Comparison of ENCODE assay signal across 7 cellular contexts in genomic region chr6:149938571-149939462, GRCh38. TPM values are rescaled to one million over a fixed set of nuclear protein-coding genes. Genes with fewer than 3 reads are reported as not detected.
DNase-seq lines count a peak whose midpoint lies in the region; ATAC-seq, FAIRE-seq and TF ChIP-seq lines count a peak whose summit lies in the region.

No MANE protein-coding gene starts in this region.

- H3K9me1 ChIP-seq in keratinocyte (ENCODE audit: control insufficient read depth, extremely low read depth, insufficient read depth, low read length): no peaks in the 10 kb centered on the region

- peak; percentile 66 for ATAC-seq in GM18505 (IDR thresholded peaks at IDR 0.05; ENCODE audit: unreplicated experiment)
- no peak; the same call in 1 of the 3 replicates for ATAC-seq in GM23338
- ATAC-seq in activated naive CD4-positive, alpha-beta T cell treated with anti-CD3 and anti-CD28 coated beads, Interleukin-2, amount 50 U/mL, for 72 hours: peak; percentile 34 to 63

- H3K4me1 Mint-ChIP-seq in GM23338: peaks cover 11% of the 10 kb centered on the region
- peaks cover 44% of the 10 kb centered on the region for H3K4me1 Mint-ChIP-seq in stimulated activated naive CD8-positive, alpha-beta T cell treated with anti-CD3 and anti-CD28 coated beads, Interleukin-15, Interleukin-2, amounts not matched to agents 100 ng/mL and 50 ng/mL, for 24 hours (ENCODE audit: low read depth)

- peak overlapping the region; percentile 57 for H3K4me3 ChIP-seq in GM23338
- H3K4me3 ChIP-seq in keratinocyte (ENCODE audit: control insufficient read depth in 2 of 3, extremely low read depth in 1 of 3, insufficient read depth in 2 of 3, low read depth in 1 of 3, low read length in 3 of 3): peak overlapping the region; percentile 35 to 71 (median 62)

- no peaks in the 10 kb centered on the region for H3K9me3 ChIP-seq in keratinocyte (ENCODE audit: control insufficient read depth, low read depth, low read length)

- peak overlapping the region; percentile 84 for H3K4me2 ChIP-seq in GM23338
- H3K4me2 ChIP-seq in keratinocyte (ENCODE audit: control insufficient read depth, extremely low read depth, insufficient read depth, low read depth, low read length): peak overlapping the region; percentile 87

- H3K27ac ChIP-seq in GM23338 (ENCODE audit: low read depth) (no peak overlapping the region), keratinocyte (ENCODE audit: control insufficient read depth, insufficient read depth, low read length) (no peak overlapping the region)

- H3F3A ChIP-seq in GM23338 (replicated peaks; ENCODE audit: low read depth): no peaks in the 10 kb centered on the region

- no peak for TF ChIP-seq CTCF in GM23338 (conservative IDR thresholded peaks at IDR 0.05; ENCODE audit: low read depth in 2 of 2)
- TF ChIP-seq CTCF in keratinocyte (optimal IDR thresholded peaks at IDR 0.05 in 1 of 3, IDR thresholded peaks at IDR 0.05 in 1 of 3, conservative IDR thresholded peaks at IDR 0.05 in 1 of 3; ENCODE audit: extremely low read depth in 1 of 3, insufficient read depth in 2 of 3, low read length in 3 of 3): no peak

- DNase-seq in GM23338 (ENCODE audit: low spot score): no peak
- DNase-seq in NCI-H1105 treated with DMSO at 0.1 percent for 48 hours (lab: John Stamatoyannopoulos, UW): peak; percentile 40
- peak in 1 of 2 donors; percentile 69 for DNase-seq in activated naive CD4-positive, alpha-beta T cell treated with anti-CD3 and anti-CD28 coated beads, Interleukin-2, amount 50 U/mL, for 72 hours (ENCODE audit: low spot score in 2 of 2)
- no peak for DNase-seq in keratinocyte (ENCODE audit: low read depth, low spot score)
- DNase-seq in HuH-7.5 (ENCODE audit: low spot score): no peak

- H2AFZ ChIP-seq in GM23338: peak overlapping the region; percentile 88
- H2AFZ ChIP-seq in keratinocyte (ENCODE audit: control insufficient read depth, low read length): peak overlapping the region; percentile 87

- H3K4me1 ChIP-seq in GM23338 (ENCODE audit: insufficient read depth): peaks cover 8% of the 10 kb centered on the region; the same call in 1 of the 2 replicates
- peaks cover 13% of the 10 kb centered on the region for H3K4me1 ChIP-seq in keratinocyte (ENCODE audit: control insufficient read depth, extremely low read depth, insufficient read depth, low read length)

- H3K79me2 ChIP-seq in GM23338 (replicated peaks; ENCODE audit: insufficient read depth) (no peaks in the 10 kb centered on the region), keratinocyte (ENCODE audit: control insufficient read depth, insufficient read depth, low read length) (no peaks in the 10 kb centered on the region)

- peak overlapping the region; percentile 72 for H3K4me3 Mint-ChIP-seq in GM23338
- H3K4me3 Mint-ChIP-seq in stimulated activated naive CD8-positive, alpha-beta T cell treated with anti-CD3 and anti-CD28 coated beads, Interleukin-15, Interleukin-2, amounts not matched to agents 100 ng/mL and 50 ng/mL, for 24 hours: peak overlapping the region; percentile 76

- H3K9me2 ChIP-seq in GM23338 (ENCODE audit: insufficient read depth): no peaks in the 10 kb centered on the region

- H3K27ac Mint-ChIP-seq in GM23338: no peak overlapping the region
- peak overlapping the region; percentile 9 to 60 for H3K27ac Mint-ChIP-seq in activated naive CD4-positive, alpha-beta T cell treated with anti-CD3 and anti-CD28 coated beads, Interleukin-2, amount 50 U/mL, for 72 hours
- H3K27ac Mint-ChIP-seq in stimulated activated naive CD8-positive, alpha-beta T cell treated with anti-CD3 and anti-CD28 coated beads, Interleukin-15, Interleukin-2, amounts not matched to agents 100 ng/mL and 50 ng/mL, for 24 hours: peak overlapping the region; percentile 64

- peak overlapping the region; percentile 65 for H3K9ac ChIP-seq in keratinocyte (ENCODE audit: control insufficient read depth, extremely low read depth, insufficient read depth, low read length)

- dilution Hi-C loops in keratinocyte (cut with MboI; ENCODE audit: extremely low pct_ligation_motif_present, low sequenced_read_pairs): no loop called here

- H4K20me1 ChIP-seq in GM23338 (replicated peaks; ENCODE audit: insufficient read depth): no peaks in the 10 kb centered on the region; the same call in 1 of the 2 replicates
- H4K20me1 ChIP-seq in keratinocyte (ENCODE audit: control insufficient read depth, extremely low read depth, insufficient read depth, low read length): no peaks in the 10 kb centered on the region

- no peaks in the 10 kb centered on the region; the same call in 2 of the 3 replicates for H3K36me3 Mint-ChIP-seq in GM23338 (ENCODE audit: low read depth)
- peaks cover 0 to 4% of the 10 kb centered on the region in 2 donors for H3K36me3 Mint-ChIP-seq in activated naive CD4-positive, alpha-beta T cell treated with anti-CD3 and anti-CD28 coated beads, Interleukin-2, amount 50 U/mL, for 72 hours
- H3K36me3 Mint-ChIP-seq in stimulated activated naive CD8-positive, alpha-beta T cell treated with anti-CD3 and anti-CD28 coated beads, Interleukin-15, Interleukin-2, amounts not matched to agents 100 ng/mL and 50 ng/mL, for 24 hours (ENCODE audit: low read depth): no peaks in the 10 kb centered on the region

- peaks cover 2% of the 10 kb centered on the region for H3K9me3 Mint-ChIP-seq in GM23338
- no peaks in the 10 kb centered on the region for H3K9me3 Mint-ChIP-seq in activated naive CD4-positive, alpha-beta T cell treated with anti-CD3 and anti-CD28 coated beads, Interleukin-2, amount 50 U/mL, for 72 hours
- no peaks in the 10 kb centered on the region for H3K9me3 Mint-ChIP-seq in stimulated activated naive CD8-positive, alpha-beta T cell treated with anti-CD3 and anti-CD28 coated beads, Interleukin-15, Interleukin-2, amounts not matched to agents 100 ng/mL and 50 ng/mL, for 24 hours

- FAIRE-seq in keratinocyte (lab: Jason Lieb, UNC): no peak

- H3K27me3 Mint-ChIP-seq in GM23338 (ENCODE audit: insufficient read depth, low read depth, poor library complexity): peaks cover 96% of the 10 kb centered on the region
- H3K27me3 Mint-ChIP-seq in stimulated activated naive CD8-positive, alpha-beta T cell treated with anti-CD3 and anti-CD28 coated beads, Interleukin-15, Interleukin-2, amounts not matched to agents 100 ng/mL and 50 ng/mL, for 24 hours: peaks cover 76% of the 10 kb centered on the region

- H3K36me3 ChIP-seq in GM23338 (ENCODE audit: insufficient read depth): no peaks in the 10 kb centered on the region
- H3K36me3 ChIP-seq in keratinocyte (ENCODE audit: control insufficient read depth in 2 of 2, extremely low read depth in 1 of 2, insufficient read depth in 2 of 2, low read length in 2 of 2): no peaks in the 10 kb centered on the region

- H3K27me3 ChIP-seq in GM23338 (ENCODE audit: insufficient read depth): peaks cover 95% of the 10 kb centered on the region
- peaks cover 16% of the 10 kb centered on the region for H3K27me3 ChIP-seq in keratinocyte (ENCODE audit: control insufficient read depth, extremely low read depth, insufficient read depth, low read length)

- TF ChIP-seq POLR2A in GM18505 (IDR thresholded peaks at IDR 0.05; ENCODE audit: borderline replicate concordance, extremely low read depth, insufficient read depth, insufficient read length): no peak

RNA-seq across cellular contexts. Expression of gene ULBP2, which starts 3.0 kb away (rescaled TPM):
- total RNA-seq in GM23338 (2014; rRNA removed; shearing (Covaris generic)): 1.1 TPM in 1 of 2 replicates, not detected in the other
- 0.21 TPM in 1 of 2 replicates, not detected in the other for polyA plus RNA-seq in GM23338 (2016; fragmentation: Nextera tagmentation; extraction: Ambion mirVana)
- total RNA-seq in activated naive CD4-positive, alpha-beta T cell treated with anti-CD3 and anti-CD28 coated beads, Interleukin-2, amount 50 U/mL, for 72 hours: under 1 TPM; 0.18 to 0.66 TPM
- polyA plus RNA-seq in keratinocyte: 11.8 to 15.7 TPM (median 14.0 TPM) in 3 replicates
- polyA plus RNA-seq in keratinocyte (2011; ENCODE audit: low read depth): 4.9 TPM
- polyA plus RNA-seq in keratinocyte (2011; cell fraction: cytosol; rRNA removed): 12.0 and 13.7 TPM in 2 replicates
- 33.5 and 35.2 TPM in 2 replicates for polyA plus RNA-seq in keratinocyte (2011; cell fraction: nucleus; rRNA removed)
- 8.1 and 11.0 TPM in 2 replicates for polyA plus RNA-seq in keratinocyte (2012; ENCODE audit: low replicate concordance)
- polyA minus RNA-seq in keratinocyte: 6.8 to 12.5 TPM (median 7.4 TPM) in 3 replicates
- 9.2 TPM for polyA minus RNA-seq in keratinocyte (2011; cell fraction: cytosol; rRNA and poly(A)+ RNA removed)
- 6.9 and 7.6 TPM in 2 replicates for polyA minus RNA-seq in keratinocyte (2011; cell fraction: nucleus; rRNA and poly(A)+ RNA removed)

RNA-seq across cellular contexts. Expression of gene RAET1G, which starts 15.9 kb away (rescaled TPM):
- total RNA-seq in GM23338 (2014; rRNA removed; shearing (Covaris generic)): not detected in 2 replicates
- polyA plus RNA-seq in GM23338 (2016; fragmentation: Nextera tagmentation; extraction: Ambion mirVana): not detected in 2 replicates
- not detected for total RNA-seq in activated naive CD4-positive, alpha-beta T cell treated with anti-CD3 and anti-CD28 coated beads, Interleukin-2, amount 50 U/mL, for 72 hours
- 12.1 to 38.8 TPM (median 16.4 TPM) in 3 replicates for polyA plus RNA-seq in keratinocyte
- polyA plus RNA-seq in keratinocyte (2011; ENCODE audit: low read depth): 69.8 TPM
- 25.0 and 34.7 TPM in 2 replicates for polyA plus RNA-seq in keratinocyte (2011; cell fraction: cytosol; rRNA removed)
- 76.7 and 78.1 TPM in 2 replicates for polyA plus RNA-seq in keratinocyte (2011; cell fraction: nucleus; rRNA removed)
- 10.8 and 136 TPM in 2 replicates for polyA plus RNA-seq in keratinocyte (2012; ENCODE audit: low replicate concordance)
- polyA minus RNA-seq in keratinocyte: 4.8 to 21.9 TPM (median 12.4 TPM) in 3 replicates
- polyA minus RNA-seq in keratinocyte (2011; cell fraction: cytosol; rRNA and poly(A)+ RNA removed): 14.6 TPM
- polyA minus RNA-seq in keratinocyte (2011; cell fraction: nucleus; rRNA and poly(A)+ RNA removed): 15.8 and 23.7 TPM in 2 replicates

RNA-seq across cellular contexts. Expression of gene ULBP1, which starts 24.9 kb away (rescaled TPM):
- total RNA-seq in GM23338 (2014; rRNA removed; shearing (Covaris generic)): 1.0 and 1.7 TPM in 2 replicates
- polyA plus RNA-seq in GM23338 (2016; fragmentation: Nextera tagmentation; extraction: Ambion mirVana): 0.74 and 1.3 TPM in 2 replicates
- total RNA-seq in activated naive CD4-positive, alpha-beta T cell treated with anti-CD3 and anti-CD28 coated beads, Interleukin-2, amount 50 U/mL, for 72 hours: under 1 TPM; 0.77 to 0.99 TPM
- 1.7 to 2.4 TPM (median 2.2 TPM) in 3 replicates for polyA plus RNA-seq in keratinocyte
- polyA plus RNA-seq in keratinocyte (2011; ENCODE audit: low read depth): 13.1 TPM
- polyA plus RNA-seq in keratinocyte (2011; cell fraction: cytosol; rRNA removed): 2.6 and 4.4 TPM in 2 replicates
- 5.7 and 6.8 TPM in 2 replicates for polyA plus RNA-seq in keratinocyte (2011; cell fraction: nucleus; rRNA removed)
- polyA plus RNA-seq in keratinocyte (2012; ENCODE audit: low replicate concordance): 1.7 and 6.9 TPM in 2 replicates
- polyA minus RNA-seq in keratinocyte: 0.39 to 0.67 TPM (median 0.59 TPM) in 3 replicates
- polyA minus RNA-seq in keratinocyte (2011; cell fraction: cytosol; rRNA and poly(A)+ RNA removed): 0.77 TPM
- polyA minus RNA-seq in keratinocyte (2011; cell fraction: nucleus; rRNA and poly(A)+ RNA removed): 1.3 and 3.1 TPM in 2 replicates

RNA-seq across cellular contexts. Expression of gene RAET1E, which starts 40.9 kb away (rescaled TPM):
- not detected in 2 replicates for total RNA-seq in GM23338 (2014; rRNA removed; shearing (Covaris generic))
- not detected in 2 replicates for polyA plus RNA-seq in GM23338 (2016; fragmentation: Nextera tagmentation; extraction: Ambion mirVana)
- total RNA-seq in activated naive CD4-positive, alpha-beta T cell treated with anti-CD3 and anti-CD28 coated beads, Interleukin-2, amount 50 U/mL, for 72 hours: under 1 TPM in 1 of 2 donors, not detected in 1; 0.11 TPM
- 8.4 to 24.9 TPM (median 14.0 TPM) in 3 replicates for polyA plus RNA-seq in keratinocyte
- 19.2 TPM for polyA plus RNA-seq in keratinocyte (2011; ENCODE audit: low read depth)
- polyA plus RNA-seq in keratinocyte (2011; cell fraction: cytosol; rRNA removed): 7.7 and 14.8 TPM in 2 replicates
- polyA plus RNA-seq in keratinocyte (2011; cell fraction: nucleus; rRNA removed): 29.0 and 31.6 TPM in 2 replicates
- polyA plus RNA-seq in keratinocyte (2012; ENCODE audit: low replicate concordance): 4.6 and 45.2 TPM in 2 replicates
- polyA minus RNA-seq in keratinocyte: 2.3 to 20.6 TPM (median 5.9 TPM) in 3 replicates
- polyA minus RNA-seq in keratinocyte (2011; cell fraction: cytosol; rRNA and poly(A)+ RNA removed): 2.3 TPM
- polyA minus RNA-seq in keratinocyte (2011; cell fraction: nucleus; rRNA and poly(A)+ RNA removed): 10.4 and 15.0 TPM in 2 replicates
